Comparison of ENCODE assay signal across 8 cellular contexts in genomic region chr5:152472096-152472495, GRCh38.
"Had no signal": no experiment of that assay in that cellular context is flagged by ENCODE, and none has a peak within 500 bp of the region (broad histone marks: within the 10 kb centered on the region; RNA-seq: fewer than 3 reads in every experiment).

No MANE protein-coding gene starts in this region.

- H3K4me3 ChIP-seq: GM12878 had no signal

- ATAC-seq: GM12878 had no signal

- FAIRE-seq: G401.6, GM12878, GM12891, GM12892, GM18507, GM19239 had no signal

- DNase-seq: GDM1, GF-D8 had no signal
